Comparison of ENCODE assay signal across 19 cellular contexts in the genomic region with DNA sequence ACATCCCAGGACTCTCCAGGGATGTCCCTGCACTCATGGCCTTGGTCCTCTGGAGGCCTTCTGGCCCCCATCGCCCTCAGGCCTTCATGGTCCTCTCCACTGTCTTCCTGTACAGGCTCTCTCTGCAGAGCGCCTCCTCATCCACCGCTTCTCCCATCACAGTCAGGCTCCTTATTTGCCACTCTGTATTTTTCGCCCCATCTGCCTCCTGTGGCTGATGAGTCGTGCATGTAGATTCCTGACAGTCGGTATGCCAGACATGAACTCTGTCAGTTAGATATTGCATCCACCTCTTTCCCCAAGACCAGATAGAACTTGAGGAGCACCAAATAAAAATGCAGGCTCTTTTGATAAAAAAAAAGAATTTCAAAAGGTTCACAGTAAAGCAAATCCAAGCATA.
DNase-seq lines count a peak whose midpoint lies in the region; TF ChIP-seq lines count a peak whose summit lies in the region.
"Had no signal": no experiment of that assay in that cellular context is flagged by ENCODE, and none has a peak within 500 bp of the region (broad histone marks: within the 10 kb centered on the region; RNA-seq: fewer than 3 reads in every experiment).

No MANE protein-coding gene starts in this region.

- H3K36me3 ChIP-seq in mammary epithelial cell (ENCODE audit: insufficient read depth, low read length) (no peaks in the 10 kb centered on the region), breast epithelium (no peaks in the 10 kb centered on the region), OCI-LY7 (ENCODE audit: insufficient read depth, low read length) (no peaks in the 10 kb centered on the region)
- H3K36me3 ChIP-seq: BE2C, HAP-1 had no signal

- CTCF ChIA-PET in mammary epithelial cell (lab: Charles Lee; ENCODE audit: low non-redundant PET) = no interaction called here
- CTCF ChIA-PET in OCI-LY7 (lab: Charles Lee; ENCODE audit: unreplicated experiment) = no interaction called here

- no peak overlapping the region for H3K27ac ChIP-seq in mammary epithelial cell (ENCODE audit: insufficient read depth, low read depth, low read length)
- no peak overlapping the region for H3K27ac ChIP-seq in breast epithelium
- no peak overlapping the region for H3K27ac ChIP-seq in OCI-LY7 (ENCODE audit: low read depth, low read length, poor library complexity, severe bottlenecking)
- H3K27ac ChIP-seq: 22Rv1 had no signal

- dilution Hi-C loops in mammary epithelial cell (cut with HindIII; ENCODE audit: low sequenced_read_pairs) = no loop called here

- H3K4me1 ChIP-seq in mammary epithelial cell (ENCODE audit: insufficient read depth, low read length) = no peaks in the 10 kb centered on the region
- H3K4me1 ChIP-seq in breast epithelium = no peaks in the 10 kb centered on the region
- no peaks in the 10 kb centered on the region for H3K4me1 ChIP-seq in OCI-LY7 (ENCODE audit: insufficient read depth, low read length, poor library complexity, severe bottlenecking)
- H3K4me1 ChIP-seq: BE2C, HAP-1 had no signal

- TF ChIP-seq CTCF in mammary epithelial cell (conservative IDR thresholded peaks at IDR 0.05 in 1 of 2, IDR thresholded peaks at IDR 0.05 in 1 of 2; ENCODE audit: extremely low read depth in 1 of 2, insufficient read depth in 1 of 2, low read depth in 1 of 2, low read length in 2 of 2) = no peak
- no peak for TF ChIP-seq CTCF in breast epithelium (IDR thresholded peaks at IDR 0.05)
- TF ChIP-seq CTCF in epithelial cell of esophagus (IDR thresholded peaks at IDR 0.05; ENCODE audit: insufficient read depth, low read depth, low read length, missing control alignments) = no peak
- TF ChIP-seq CTCF in OCI-LY7 (conservative IDR thresholded peaks at IDR 0.05; ENCODE audit: low read length) = no peak

- H3K9me2 ChIP-seq in OCI-LY7 (ENCODE audit: insufficient read depth, low read length) = no peaks in the 10 kb centered on the region

- H3K9me3 ChIP-seq in mammary epithelial cell (replicated peaks; ENCODE audit: insufficient read depth, low read length) (no peaks in the 10 kb centered on the region), breast epithelium (no peaks in the 10 kb centered on the region), OCI-LY7 (ENCODE audit: low read length) (no peaks in the 10 kb centered on the region)
- H3K9me3 ChIP-seq: HAP-1 had no signal

- BruUV-seq in mammary epithelial cell (replicated peaks; lab: Mats Ljungman, UMichigan) (no TSS peak), OCI-LY7 (replicated peaks; lab: Mats Ljungman, UMichigan) (no TSS peak)

- no peaks in the 10 kb centered on the region for H3K36me3 Mint-ChIP-seq in T-helper 1 cell treated with Interleukin-12 subunit alpha and Interleukin-12 subunit beta and Interleukin-4 antibody, amounts not matched to agents 30 μg/mL and 1 μg/mL, for 36 hours (ENCODE audit: low read depth)
- H3K36me3 Mint-ChIP-seq: CD4-positive, alpha-beta memory T cell had no signal

- H3K79me2 ChIP-seq in mammary epithelial cell (ENCODE audit: insufficient read depth, low read length) = no peaks in the 10 kb centered on the region
- no peaks in the 10 kb centered on the region for H3K79me2 ChIP-seq in OCI-LY7 (ENCODE audit: insufficient read depth, low read depth, low read length)

- no peak overlapping the region for H3K4me3 ChIP-seq in mammary epithelial cell (replicated peaks in 1 of 3; ENCODE audit: insufficient read depth in 1 of 3, low read depth in 2 of 3, low read length in 3 of 3)
- H3K4me3 ChIP-seq in breast epithelium = no peak overlapping the region
- H3K4me3 ChIP-seq in epithelial cell of esophagus (ENCODE audit: low read length) = no peak overlapping the region
- H3K4me3 ChIP-seq in OCI-LY7 (ENCODE audit: low read depth, low read length, poor library complexity, severe bottlenecking) = no peak overlapping the region
- H3K4me3 ChIP-seq: HAP-1 had no signal

- DNase-seq in T-helper 1 cell (no peak), mammary epithelial cell (peak; percentile 57), breast epithelium (ENCODE audit: low spot score in 2 of 2) (no peak), epithelial cell of esophagus (ENCODE audit: low read depth) (peak; percentile 24), retina (peak; percentile 55), OCI-LY7 (ENCODE audit: low spot score) (no peak), hepatic stellate cell (ENCODE audit: low spot score) (no peak)
- DNase-seq: BE2C; C1 segment of cervical spinal cord; Calu3; CD4-positive, alpha-beta memory T cell; COR-L47; DMS53; DMS79 treated with DMSO at 0.1 percent for 48 hours; GOT3; HFFc6 had no signal

- H4K20me1 ChIP-seq in mammary epithelial cell (ENCODE audit: insufficient read depth, low read length) = no peaks in the 10 kb centered on the region
- H4K20me1 ChIP-seq in OCI-LY7 (ENCODE audit: insufficient read depth, low read length) = no peaks in the 10 kb centered on the region

- intact Hi-C loops in mammary epithelial cell (cut with micrococcal nuclease) (no loop called here), breast epithelium (cut with DNase I; ENCODE audit: low total_unique reads) (no loop called here), OCI-LY7 (cut with micrococcal nuclease; ENCODE audit: unreplicated experiment) (no loop called here)

- no peak for TF ChIP-seq POLR2A in breast epithelium (IDR thresholded peaks at IDR 0.05)

- H2AFZ ChIP-seq in mammary epithelial cell (ENCODE audit: low read depth, low read length) (no peak overlapping the region), OCI-LY7 (ENCODE audit: low read length) (no peak overlapping the region)

- 83% methylated on average over 5 of the region's 6 CpGs for WGBS in mammary epithelial cell (ENCODE audit: low coverage, missing lambda C conversion rate)

- no peak overlapping the region for H3K9ac ChIP-seq in mammary epithelial cell (ENCODE audit: insufficient read depth, low read length)

- in situ Hi-C loops in mammary epithelial cell (cut with MboI; ENCODE audit: low sequenced_read_pairs in 2 of 2) = no loop called here

- H3K27me3 ChIP-seq in mammary epithelial cell (ENCODE audit: insufficient read depth, low read length) (no peaks in the 10 kb centered on the region), breast epithelium (no peaks in the 10 kb centered on the region)
- H3K27me3 ChIP-seq: BE2C had no signal

- peak overlapping the region; percentile 47 for H3K27ac Mint-ChIP-seq in T-helper 1 cell treated with Interleukin-12 subunit alpha and Interleukin-12 subunit beta and Interleukin-4 antibody, amounts not matched to agents 30 μg/mL and 1 μg/mL, for 36 hours
- H3K27ac Mint-ChIP-seq: CD4-positive, alpha-beta memory T cell; HFFc6 had no signal

- H3K27me3 Mint-ChIP-seq in T-helper 1 cell treated with Interleukin-12 subunit alpha and Interleukin-12 subunit beta and Interleukin-4 antibody, amounts not matched to agents 30 μg/mL and 1 μg/mL, for 36 hours (ENCODE audit: low read depth) = no peaks in the 10 kb centered on the region
- H3K27me3 Mint-ChIP-seq: CD4-positive, alpha-beta memory T cell had no signal

- peaks cover 35% of the 10 kb centered on the region for H3K9me3 Mint-ChIP-seq in T-helper 1 cell treated with Interleukin-12 subunit alpha and Interleukin-12 subunit beta and Interleukin-4 antibody, amounts not matched to agents 30 μg/mL and 1 μg/mL, for 36 hours

- POLR2A ChIA-PET in OCI-LY7 (lab: Charles Lee) = no interaction called here

- H3K4me2 ChIP-seq in mammary epithelial cell (ENCODE audit: insufficient read depth, low read depth, low read length) = no peak overlapping the region
- no peak overlapping the region for H3K4me2 ChIP-seq in OCI-LY7 (ENCODE audit: low read length)

- no peak overlapping the region for H3K4me3 Mint-ChIP-seq in T-helper 1 cell treated with Interleukin-12 subunit alpha and Interleukin-12 subunit beta and Interleukin-4 antibody, amounts not matched to agents 30 μg/mL and 1 μg/mL, for 36 hours
- H3K4me3 Mint-ChIP-seq: HFFc6 had no signal

- H3K4me1 Mint-ChIP-seq in T-helper 1 cell treated with Interleukin-12 subunit alpha and Interleukin-12 subunit beta and Interleukin-4 antibody, amounts not matched to agents 30 μg/mL and 1 μg/mL, for 36 hours (ENCODE audit: low read depth) = no peaks in the 10 kb centered on the region
- H3K4me1 Mint-ChIP-seq: CD4-positive, alpha-beta memory T cell had no signal

Comparison
In these comparisons a context has a peak if more than half of its experiments do, and no peak if none do; other contexts are left out.
1. DNase-seq: peak in mammary epithelial cell (single experiment), epithelial cell of esophagus (single experiment) and retina (single experiment); none in T-helper 1 cell (0 of 5), breast epithelium (0 of 2), OCI-LY7 (single experiment) and hepatic stellate cell (single experiment).